In genomic region chr17:58691701-58692238, GRCh38 we compare ENCODE assay signal across 1 cellular context.
TF ChIP-seq lines count a peak whose summit lies in the region.

TSS of gene TEX14 (minus strand) at chr17:58692045. CDS start at chr17:58652001, 40,044 bp downstream.

TF ChIP-seq in HepG2, 621 proteins besides CTCF, POLR2A, EP300 and RAD21 (continued from another document):
- no peak for TF ChIP-seq RBM39 (IDR thresholded peaks at IDR 0.05; ENCODE audit: low read depth, low read length, poor library complexity, severe bottlenecking)
